ENCODE assay signal across 8 cellular contexts in the genomic region with DNA sequence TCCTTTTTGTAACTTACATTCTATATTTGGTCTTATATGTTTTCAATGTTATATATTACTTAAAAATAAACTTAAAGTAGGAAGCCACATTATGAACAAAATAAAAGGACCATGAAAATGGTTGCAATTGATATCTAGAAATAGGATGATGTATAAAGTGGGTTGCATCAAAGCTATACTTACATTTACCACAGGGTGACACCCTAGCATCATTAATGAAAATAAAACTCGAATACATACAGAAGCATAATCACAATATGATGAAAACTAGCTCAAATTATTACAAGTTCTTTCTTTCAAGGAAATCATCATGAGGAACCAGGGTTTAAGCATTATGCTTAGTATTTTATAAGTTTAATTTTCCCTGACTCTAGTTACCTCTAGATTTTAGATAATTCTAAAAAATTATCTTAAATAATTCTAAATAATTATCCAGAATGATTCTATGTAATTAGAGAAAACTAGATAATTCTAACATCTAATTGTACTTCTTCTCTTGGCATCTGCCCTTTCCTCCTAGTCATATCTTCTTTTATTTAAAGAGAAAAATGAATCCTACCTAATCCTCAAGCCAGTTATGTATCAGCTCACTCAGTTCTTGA. TPM values are rescaled to one million over a fixed set of nuclear protein-coding genes. Genes with fewer than 3 reads are reported as not detected.
A peak's percentile ranks its signal among the peaks of the same experiment; 100 is the strongest.
DNase-seq lines count a peak whose midpoint lies in the region; ATAC-seq and TF ChIP-seq lines count a peak whose summit lies in the region.

No MANE protein-coding gene starts in this region.

- peaks cover 33% of the 10 kb centered on the region for H3K27me3 Mint-ChIP-seq in CD4-positive, CD25-positive, alpha-beta regulatory T cell
- peaks cover 36% of the 10 kb centered on the region for H3K27me3 Mint-ChIP-seq in T-helper 2 cell treated with Interferon-gamma antibody and Interleukin-4, amounts not matched to agents 5 μg/mL and 100 μg/mL, for 36 hours (ENCODE audit: low read depth)

- H3K4me1 Mint-ChIP-seq in CD4-positive, CD25-positive, alpha-beta regulatory T cell: no peaks in the 10 kb centered on the region
- no peaks in the 10 kb centered on the region for H3K4me1 Mint-ChIP-seq in T-helper 2 cell treated with Interferon-gamma antibody and Interleukin-4, amounts not matched to agents 5 μg/mL and 100 μg/mL, for 36 hours (ENCODE audit: low read depth)

- no peaks in the 10 kb centered on the region for H3K4me1 ChIP-seq in CD4-positive, CD25-positive, alpha-beta regulatory T cell (ENCODE audit: control insufficient read depth, insufficient read depth, low read length, poor library complexity, severe bottlenecking)

- no peaks in the 10 kb centered on the region for H3K9me3 ChIP-seq in CD4-positive, CD25-positive, alpha-beta regulatory T cell (ENCODE audit: control insufficient read depth in 2 of 2, low read length in 2 of 2)

- peak in 1 of 2 donors; percentile 56 for ATAC-seq in CD4-positive, CD25-positive, alpha-beta regulatory T cell (ENCODE audit: low read depth in 2 of 2)
- ATAC-seq in GM19467 (IDR thresholded peaks at IDR 0.05; ENCODE audit: unreplicated experiment): no peak

- no peak overlapping the region for H3K27ac Mint-ChIP-seq in CD4-positive, CD25-positive, alpha-beta regulatory T cell
- H3K27ac Mint-ChIP-seq in T-helper 2 cell treated with Interferon-gamma antibody and Interleukin-4, amounts not matched to agents 5 μg/mL and 100 μg/mL, for 36 hours: no peak overlapping the region

- H3K36me3 Mint-ChIP-seq in CD4-positive, CD25-positive, alpha-beta regulatory T cell: no peaks in the 10 kb centered on the region
- H3K36me3 Mint-ChIP-seq in T-helper 2 cell treated with Interferon-gamma antibody and Interleukin-4, amounts not matched to agents 5 μg/mL and 100 μg/mL, for 36 hours (ENCODE audit: low read depth): no peaks in the 10 kb centered on the region

- peaks cover 18% of the 10 kb centered on the region for H3K27me3 ChIP-seq in CD4-positive, CD25-positive, alpha-beta regulatory T cell (ENCODE audit: control insufficient read depth, insufficient read depth, low read length)
- H3K27me3 ChIP-seq in HL-60 (ENCODE audit: insufficient read depth, poor library complexity, severe bottlenecking): peaks cover 20% of the 10 kb centered on the region

- H3K9me3 Mint-ChIP-seq in CD4-positive, CD25-positive, alpha-beta regulatory T cell: no peaks in the 10 kb centered on the region
- H3K9me3 Mint-ChIP-seq in T-helper 2 cell treated with Interferon-gamma antibody and Interleukin-4, amounts not matched to agents 5 μg/mL and 100 μg/mL, for 36 hours: no peaks in the 10 kb centered on the region

- H3K36me3 ChIP-seq in CD4-positive, CD25-positive, alpha-beta regulatory T cell (ENCODE audit: control insufficient read depth, insufficient read depth, low read length): no peaks in the 10 kb centered on the region

- peak; percentile 1 for TF ChIP-seq CTCF in HL-60 (IDR thresholded peaks at IDR 0.05; ENCODE audit: insufficient read depth, low read length)

- H3K4me3 ChIP-seq in CD4-positive, CD25-positive, alpha-beta regulatory T cell (ENCODE audit: low read depth, low read length): no peak overlapping the region
- H3K4me3 ChIP-seq in HL-60 (replicated peaks; ENCODE audit: insufficient read depth, low read length): no peak overlapping the region

- no peak overlapping the region for H3K4me3 Mint-ChIP-seq in CD4-positive, CD25-positive, alpha-beta regulatory T cell
- no peak overlapping the region for H3K4me3 Mint-ChIP-seq in T-helper 2 cell treated with Interferon-gamma antibody and Interleukin-4, amounts not matched to agents 5 μg/mL and 100 μg/mL, for 36 hours

- no peak overlapping the region for H3K27ac ChIP-seq in CD4-positive, CD25-positive, alpha-beta regulatory T cell (ENCODE audit: insufficient read depth, low read length, poor library complexity, severe bottlenecking)
- no peak overlapping the region for H3K27ac ChIP-seq in HL-60 (replicated peaks)

- DNase-seq in CD4-positive, CD25-positive, alpha-beta regulatory T cell: peak in 2 of 3 donors; percentile 42 to 53
- DNase-seq in HL-60 (ENCODE audit: low read depth in 1 of 2, low spot score in 1 of 2): no peak
- DNase-seq in SW480 (ENCODE audit: low spot score): peak; percentile 69
- DNase-seq in glomerular visceral epithelial cell (ENCODE audit: extremely low spot score): peak; percentile 25
- DNase-seq in smooth muscle cell of the brain vasculature (ENCODE audit: low read depth, low spot score): peak; percentile 26
- no peak for DNase-seq in activated gamma-delta T cell treated with Interleukin-2 at 50 U/mL for 16 hours
- DNase-seq in T-helper 2 cell treated with Interferon-gamma antibody and Interleukin-4, amounts not matched to agents 5 μg/mL and 100 μg/mL, for 36 hours (ENCODE audit: low spot score): no peak

RNA-seq across cellular contexts. Expression of gene TAS2R7, which starts 31.2 kb away (rescaled TPM):
- total RNA-seq in CD4-positive, CD25-positive, alpha-beta regulatory T cell: not detected
- polyA plus RNA-seq in CD4-positive, CD25-positive, alpha-beta regulatory T cell: not detected

RNA-seq across cellular contexts. Expression of gene TAS2R8, which starts 35.9 kb away (rescaled TPM):
- total RNA-seq in CD4-positive, CD25-positive, alpha-beta regulatory T cell: not detected
- not detected for polyA plus RNA-seq in CD4-positive, CD25-positive, alpha-beta regulatory T cell

RNA-seq across cellular contexts. Expression of gene TAS2R9, which starts 38.7 kb away (rescaled TPM):
- total RNA-seq in CD4-positive, CD25-positive, alpha-beta regulatory T cell: not detected
- polyA plus RNA-seq in CD4-positive, CD25-positive, alpha-beta regulatory T cell: under 1 TPM in 1 of 4 donors, not detected in 3; 0.22 TPM

RNA-seq across cellular contexts. Expression of gene YBX3, which starts 48.1 kb away (rescaled TPM):
- total RNA-seq in CD4-positive, CD25-positive, alpha-beta regulatory T cell: 12.2 TPM
- 1 to 10 TPM; 2.3 to 5.2 (median 3.2) TPM for polyA plus RNA-seq in CD4-positive, CD25-positive, alpha-beta regulatory T cell

RNA-seq across cellular contexts. Expression of gene TAS2R10, which starts 54.9 kb away (rescaled TPM):
- not detected for total RNA-seq in CD4-positive, CD25-positive, alpha-beta regulatory T cell
- polyA plus RNA-seq in CD4-positive, CD25-positive, alpha-beta regulatory T cell: not detected

Comparison
In these comparisons a context has a peak if more than half of its experiments do, and no peak if none do; other contexts are left out.
1. DNase-seq: peak in CD4-positive, CD25-positive, alpha-beta regulatory T cell (2 of 3), SW480 (single experiment), glomerular visceral epithelial cell (single experiment) and smooth muscle cell of the brain vasculature (single experiment); none in HL-60 (0 of 2), activated gamma-delta T cell treated with Interleukin-2 at 50 U/mL for 16 hours (single experiment) and T-helper 2 cell treated with Interferon-gamma antibody and Interleukin-4, amounts not matched to agents 5 μg/mL and 100 μg/mL, for 36 hours (single experiment).